ENCODE assay signal across 22 cellular contexts in the genomic region with DNA sequence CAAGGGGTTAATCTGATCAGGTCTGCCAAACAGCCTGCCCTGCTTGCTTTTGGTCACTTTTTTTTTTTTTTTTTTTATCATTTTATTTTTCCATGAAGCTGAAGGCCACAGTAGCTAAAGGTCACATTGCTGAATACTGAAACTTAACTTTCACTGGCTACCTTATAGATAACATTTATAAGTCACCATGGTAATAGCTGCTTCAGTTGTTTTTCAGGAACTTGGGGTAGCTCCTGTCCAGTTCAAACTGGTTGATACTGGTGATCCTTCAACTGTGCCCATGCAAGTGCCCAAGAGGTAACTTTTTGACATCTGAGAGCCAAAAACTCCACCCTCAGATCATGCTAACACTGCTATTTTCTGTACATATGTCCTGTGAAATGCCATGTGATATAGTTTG.
"Had no signal": no experiment of that assay in that cellular context is flagged by ENCODE, and none has a peak within 500 bp of the region (broad histone marks: within the 10 kb centered on the region; RNA-seq: fewer than 3 reads in every experiment).

No MANE protein-coding gene starts in this region.

- ATAC-seq: activated naive CD4-positive, alpha-beta T cell treated with anti-CD3 and anti-CD28 coated beads, Interleukin-2, amount 50 U/mL, for 72 hours; activated naive CD8-positive, alpha-beta T cell treated with anti-CD3 and anti-CD28 coated beads, Interleukin-2, amount 50 U/mL, for 24 hours; activated T-cell treated with anti-CD3 and anti-CD28 coated beads, Interleukin-2, amount 50 U/mL, for 4 hours; T-cell had no signal

- H3K36me3 Mint-ChIP-seq: activated CD4-positive, alpha-beta memory T cell treated with anti-CD3 and anti-CD28 coated beads for 36 hours; activated naive CD4-positive, alpha-beta T cell treated with anti-CD3 and anti-CD28 coated beads, Interleukin-2, amount 50 U/mL, for 72 hours; T-cell had no signal

- H3K27me3 Mint-ChIP-seq: activated B cell treated with CpG ODN at 0.5 μM for 24 hours; activated CD4-positive, alpha-beta memory T cell treated with anti-CD3 and anti-CD28 coated beads for 36 hours; activated CD4-positive, alpha-beta T cell treated with anti-CD3 and anti-CD28 coated beads, Interleukin-2, amount 10 ng/mL, durations not matched to agents 24 days and 14 days; activated naive CD8-positive, alpha-beta T cell treated with anti-CD3 and anti-CD28 coated beads, Interleukin-2, amount 50 U/mL, for 24 hours; T-cell had no signal

- H3K4me3 ChIP-seq: SK-N-MC had no signal

- H3K27ac Mint-ChIP-seq: activated B cell treated with CpG ODN at 0.5 μM for 24 hours; activated CD4-positive, alpha-beta memory T cell treated with anti-CD3 and anti-CD28 coated beads for 36 hours; activated CD4-positive, alpha-beta T cell treated with anti-CD3 and anti-CD28 coated beads, Interleukin-2, amount 10 ng/mL, durations not matched to agents 24 days and 14 days; activated naive CD4-positive, alpha-beta T cell treated with anti-CD3 and anti-CD28 coated beads, Interleukin-2, amount 50 U/mL, for 72 hours; activated naive CD8-positive, alpha-beta T cell treated with anti-CD3 and anti-CD28 coated beads, Interleukin-2, amount 50 U/mL, for 24 hours; T-cell had no signal

- H3K9me3 Mint-ChIP-seq: activated B cell treated with CpG ODN at 0.5 μM for 24 hours had no signal

- H3K4me3 Mint-ChIP-seq: activated B cell treated with CpG ODN at 0.5 μM for 24 hours; activated CD4-positive, alpha-beta memory T cell treated with anti-CD3 and anti-CD28 coated beads for 36 hours; activated CD4-positive, alpha-beta T cell treated with anti-CD3 and anti-CD28 coated beads, Interleukin-2, amount 10 ng/mL, durations not matched to agents 24 days and 14 days; activated naive CD8-positive, alpha-beta T cell treated with anti-CD3 and anti-CD28 coated beads, Interleukin-2, amount 50 U/mL, for 24 hours; activated T-cell treated with anti-CD3 and anti-CD28 coated beads, Interleukin-2, amount 50 U/mL, for 4 hours; T-cell had no signal

- DNase-seq: activated B cell treated with CpG ODN at 0.5 μM for 24 hours; activated CD4-positive, alpha-beta memory T cell treated with anti-CD3 and anti-CD28 coated beads for 36 hours; activated CD4-positive, alpha-beta T cell treated with anti-CD3 and anti-CD28 coated beads for 1 hour; activated CD4-positive, alpha-beta T cell treated with anti-CD3 and anti-CD28 coated beads, Interleukin-2, amount 10 ng/mL, durations not matched to agents 24 days and 14 days; activated CD8-positive, alpha-beta memory T cell treated with anti-CD3 and anti-CD28 coated beads for 24 hours; activated effector memory CD4-positive, alpha-beta T cell treated with anti-CD3 and anti-CD28 coated beads, Interleukin-2, amount 50 U/mL, for 16 hours; activated naive CD4-positive, alpha-beta T cell treated with Interleukin-2 at 50 U/mL for 16 hours; activated naive CD8-positive, alpha-beta T cell treated with anti-CD3 and anti-CD28 coated beads, Interleukin-2, amount 50 U/mL, for 24 hours; activated T-cell treated with anti-CD3 and anti-CD28 coated beads, Interleukin-2, amount 50 U/mL, for 4 hours; amygdala; caudate nucleus; KG1; NCI-H1092; NCI-H1417; NCI-H1930; NCI-H2107; NCI-H510A treated with DMSO at 0.1 percent for 48 hours; T-cell; T-helper 2 cell; T1000 had no signal

- H3K4me1 Mint-ChIP-seq: activated B cell treated with CpG ODN at 0.5 μM for 24 hours; activated CD4-positive, alpha-beta T cell treated with anti-CD3 and anti-CD28 coated beads, Interleukin-2, amount 10 ng/mL, durations not matched to agents 24 days and 14 days; activated naive CD8-positive, alpha-beta T cell treated with anti-CD3 and anti-CD28 coated beads, Interleukin-2, amount 50 U/mL, for 24 hours; T-cell had no signal

- H3K27ac ChIP-seq: SK-N-MC had no signal
